In the genomic region with DNA sequence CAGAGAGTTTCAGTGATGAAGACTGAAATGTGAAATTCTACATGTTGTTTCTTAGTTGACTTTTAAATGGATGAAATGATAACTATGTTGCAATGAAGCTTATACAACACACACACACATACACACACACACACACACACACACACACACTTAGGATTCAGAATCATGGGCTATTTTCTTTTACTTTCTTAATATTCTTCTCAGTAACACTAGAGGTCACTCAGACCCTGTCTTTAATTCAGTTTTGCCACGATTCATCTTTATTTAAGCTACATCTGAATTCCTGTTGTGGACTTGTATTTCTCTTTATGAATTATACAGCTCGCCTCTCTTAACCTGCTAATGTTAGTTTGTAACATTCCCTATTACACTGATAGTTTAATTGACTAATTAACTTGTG, we compare ENCODE assay signal across 9 cellular contexts.
DNase-seq lines count a peak whose midpoint lies in the region; ATAC-seq, FAIRE-seq and TF ChIP-seq lines count a peak whose summit lies in the region.
"Had no signal": no experiment of that assay in that cellular context is flagged by ENCODE, and none has a peak within 500 bp of the region (broad histone marks: within the 10 kb centered on the region; RNA-seq: fewer than 3 reads in every experiment).

No MANE protein-coding gene starts in this region.

- H3K9me3 Mint-ChIP-seq in activated naive CD4-positive, alpha-beta T cell treated with anti-CD3 and anti-CD28 coated beads, Interleukin-2, amount 10 ng/mL, durations not matched to agents 7 days and 5 days = no peaks in the 10 kb centered on the region
- H3K9me3 Mint-ChIP-seq: activated naive CD4-positive, alpha-beta T cell treated with anti-CD3 and anti-CD28 coated beads, Interleukin-2, amount 50 U/mL, for 24 hours had no signal

- no peaks in the 10 kb centered on the region for H3K36me3 ChIP-seq in HepG2 (replicated peaks in 1 of 2; ENCODE audit: control insufficient read depth in 1 of 2, insufficient read depth in 2 of 2, low read length in 2 of 2)

- H3K27ac ChIP-seq in HepG2 (ENCODE audit: extremely low read length, insufficient read depth, low read length) = no peak overlapping the region

- peak; percentile 39 for FAIRE-seq in HepG2 (lab: Jason Lieb, UNC)

- no peak overlapping the region for H3K27ac Mint-ChIP-seq in activated naive CD4-positive, alpha-beta T cell treated with anti-CD3 and anti-CD28 coated beads, Interleukin-2, amount 10 ng/mL, durations not matched to agents 7 days and 5 days
- H3K27ac Mint-ChIP-seq: activated naive CD4-positive, alpha-beta T cell treated with anti-CD3 and anti-CD28 coated beads, Interleukin-2, amount 50 U/mL, for 24 hours had no signal

- no peak for TF ChIP-seq POLR2A in HepG2 (IDR thresholded peaks at IDR 0.05; ENCODE audit: insufficient read depth in 1 of 2, low read depth in 2 of 2, low read length in 2 of 2)

- in situ Hi-C loops in HepG2 (cut with HindIII; ENCODE audit: extremely low pct_ligation_motif_present, low pct_unique_long_range_greater_than_20kb) = no loop called here

- H3K27me3 ChIP-seq in HepG2 (ENCODE audit: control insufficient read depth in 1 of 2, insufficient read depth in 2 of 2, low read length in 2 of 2) = no peaks in the 10 kb centered on the region

- no peaks in the 10 kb centered on the region for H4K20me1 ChIP-seq in HepG2 (ENCODE audit: insufficient read depth, low read length)

- BruUV-seq in HepG2 (replicated peaks; lab: Mats Ljungman, UMichigan) = no TSS peak

- POLR2A ChIA-PET in HepG2 (lab: Yijun Ruan, JAX) = no interaction called here

- DNase-seq in ELR (ENCODE audit: low read depth) = peak; percentile 37
- peak; percentile 46 for DNase-seq in SK-N-DZ (ENCODE audit: low spot score)
- DNase-seq in HepG2 (ENCODE audit: low spot score) = peak; percentile 44
- DNase-seq in activated naive CD4-positive, alpha-beta T cell (lab: John Stamatoyannopoulos, UW) = no peak
- no peak for DNase-seq in activated naive CD4-positive, alpha-beta T cell treated with anti-CD3 and anti-CD28 coated beads, Interleukin-2, amount 10 ng/mL, durations not matched to agents 7 days and 5 days
- DNase-seq in NCI-H2107 treated with DMSO at 0.1 percent for 48 hours (lab: John Stamatoyannopoulos, UW; ENCODE audit: unreplicated experiment) = no peak

- H3K36me3 Mint-ChIP-seq in activated naive CD4-positive, alpha-beta T cell treated with anti-CD3 and anti-CD28 coated beads, Interleukin-2, amount 10 ng/mL, durations not matched to agents 7 days and 5 days = no peaks in the 10 kb centered on the region

- no peaks in the 10 kb centered on the region for H3K9me3 ChIP-seq in HepG2 (ENCODE audit: low read length)

- intact Hi-C loops in HepG2 (cut with micrococcal nuclease; ENCODE audit: unreplicated experiment) = loop anchor here (10.0 kb wide), 1 partner anchor 401 kb away; no protein-coding TSS in a partner anchor

- no peaks in the 10 kb centered on the region for H3K27me3 Mint-ChIP-seq in activated naive CD4-positive, alpha-beta T cell treated with anti-CD3 and anti-CD28 coated beads, Interleukin-2, amount 10 ng/mL, durations not matched to agents 7 days and 5 days

- no peak overlapping the region for H3K4me2 ChIP-seq in HepG2 (ENCODE audit: low read depth, low read length)

- H3K9ac ChIP-seq in HepG2 (ENCODE audit: insufficient read depth, low read depth, low read length) = no peak overlapping the region

- H3K4me1 Mint-ChIP-seq in activated naive CD4-positive, alpha-beta T cell treated with anti-CD3 and anti-CD28 coated beads, Interleukin-2, amount 10 ng/mL, durations not matched to agents 7 days and 5 days = no peaks in the 10 kb centered on the region
- H3K4me1 Mint-ChIP-seq: activated naive CD4-positive, alpha-beta T cell treated with anti-CD3 and anti-CD28 coated beads, Interleukin-2, amount 50 U/mL, for 24 hours had no signal

- TF ChIP-seq RAD21 in HepG2 (CRISPR knock-in tag; IDR thresholded peaks at IDR 0.05) = peak; percentile 49

- CTCF ChIA-PET in HepG2 (lab: Yijun Ruan, JAX; ENCODE audit: low intra/inter-chr PET ratio, low total read pairs) = interaction anchor here (1.1 to 1.2 kb wide), 2 partner anchors 406 to 1360 kb away, joined by 3 to 5 read pairs; no protein-coding TSS in a partner anchor
- CTCF ChIA-PET in activated naive CD4-positive, alpha-beta T cell treated with anti-CD3 and anti-CD28 coated beads, Interleukin-2, amount 10 ng/mL, durations not matched to agents 7 days and 5 days (lab: Charles Lee) = interaction anchor here (0.6 kb wide), 1 partner anchor 444 kb away, joined by 4 read pairs; no protein-coding TSS in a partner anchor

- WGBS in HepG2 (ENCODE audit: low lambda C conversion rate) = 2% methylated on average over 2 of the region's 2 CpGs

- H3K79me2 ChIP-seq in HepG2 (ENCODE audit: insufficient read depth, low read length) = no peaks in the 10 kb centered on the region

- peaks cover 18% of the 10 kb centered on the region for H3K4me1 ChIP-seq in HepG2 (ENCODE audit: insufficient read depth, low read length)

- no peak overlapping the region for H3K4me3 ChIP-seq in HepG2 (replicated peaks in 1 of 3; ENCODE audit: insufficient read depth in 1 of 3, low read depth in 2 of 3, low read length in 3 of 3)

- TF ChIP-seq CTCF in HepG2 (CRISPR knock-in tag; IDR thresholded peaks at IDR 0.05) = peak; percentile 60

- no peak overlapping the region for H2AFZ ChIP-seq in HepG2 (ENCODE audit: low read length)

- H3K4me3 Mint-ChIP-seq in activated naive CD4-positive, alpha-beta T cell treated with anti-CD3 and anti-CD28 coated beads, Interleukin-2, amount 10 ng/mL, durations not matched to agents 7 days and 5 days = no peak overlapping the region
- H3K4me3 Mint-ChIP-seq: activated naive CD4-positive, alpha-beta T cell treated with anti-CD3 and anti-CD28 coated beads, Interleukin-2, amount 50 U/mL, for 24 hours had no signal

- ATAC-seq in HG02870 (IDR thresholded peaks at IDR 0.05; ENCODE audit: unreplicated experiment) = peak; percentile 51
- peak; percentile 26; the same call in 1 of the 3 replicates for ATAC-seq in HepG2
- ATAC-seq in GM18873 (IDR thresholded peaks at IDR 0.05; ENCODE audit: low FRiP score, unreplicated experiment) = no peak

- TF ChIP-seq EP300 in HepG2 (IDR thresholded peaks at IDR 0.05; ENCODE audit: low read depth in 2 of 2, low read length in 2 of 2) (no peak), HepG2 (CRISPR knock-in tag; IDR thresholded peaks at IDR 0.05; ENCODE audit: borderline replicate concordance) (no peak)

TF ChIP-seq in HepG2, 621 proteins besides CTCF, POLR2A, EP300 and RAD21:
- no peak for TF ChIP-seq ISX (CRISPR knock-in tag; conservative IDR thresholded peaks at IDR 0.05)
- TF ChIP-seq BCLAF1 (IDR thresholded peaks at IDR 0.05) = no peak
- peak; percentile 75 for TF ChIP-seq STAG1 (CRISPR knock-in tag; IDR thresholded peaks at IDR 0.05)
TF ChIP-seq in HepG2: peak in this region for 1.

Comparison
In these comparisons a context has a peak if more than half of its experiments do, and no peak if none do; other contexts are left out.
1. DNase-seq: peak in ELR (single experiment), SK-N-DZ (single experiment) and HepG2 (single experiment); none in activated naive CD4-positive, alpha-beta T cell (0 of 4), activated naive CD4-positive, alpha-beta T cell treated with anti-CD3 and anti-CD28 coated beads, Interleukin-2, amount 10 ng/mL, durations not matched to agents 7 days and 5 days (single experiment) and NCI-H2107 treated with DMSO at 0.1 percent for 48 hours (single experiment).